In the genomic region with DNA sequence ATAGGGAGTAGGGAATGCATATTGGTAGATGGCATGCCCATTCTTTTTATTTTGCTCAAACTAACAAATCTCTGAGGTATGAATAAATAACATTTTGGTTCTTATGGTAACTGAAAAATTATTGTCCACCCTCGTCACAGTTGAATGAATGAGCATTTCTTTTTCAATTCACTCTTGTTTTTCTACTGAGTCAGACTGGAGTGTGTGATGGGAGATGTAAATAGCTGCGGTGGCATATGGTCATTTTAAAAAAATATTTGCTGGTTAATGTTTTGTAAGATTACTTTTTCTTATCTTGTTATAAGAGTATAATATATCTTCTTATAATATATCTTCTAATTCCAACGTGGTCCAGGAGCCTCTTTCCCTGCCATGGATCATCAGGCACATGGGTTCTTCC, we compare ENCODE assay signal across 32 cellular contexts.
"Had no signal": no experiment of that assay in that cellular context is flagged by ENCODE, and none has a peak within 500 bp of the region (broad histone marks: within the 10 kb centered on the region; RNA-seq: fewer than 3 reads in every experiment).

No MANE protein-coding gene starts in this region.

- H3K9me3 Mint-ChIP-seq: brain, endodermal cell had no signal

- DNase-seq: activated CD4-positive, alpha-beta memory T cell treated with anti-CD3 and anti-CD28 coated beads for 36 hours; activated CD4-positive, alpha-beta T cell treated with anti-CD3 and anti-CD28 coated beads for 36 hours; activated CD4-positive, alpha-beta T cell treated with anti-CD3 and anti-CD28 coated beads, Interleukin-2, amount 10 ng/mL, durations not matched to agents 24 days and 14 days; activated CD4-positive, CD25-positive, alpha-beta regulatory T cell; activated CD4-positive, CD25-positive, alpha-beta regulatory T cell treated with anti-CD3 and anti-CD28 coated beads, Interleukin-2, amount 50 U/mL, for 72 hours; activated CD8-positive, alpha-beta memory T cell treated with anti-CD3 and anti-CD28 coated beads, Interleukin-2, amount 10 ng/mL, durations not matched to agents 7 days and 5 days; activated CD8-positive, alpha-beta memory T cell treated with anti-CD3 and anti-CD28 coated beads, Interleukin-2, amount 50 U/mL, for 4 hours; activated CD8-positive, alpha-beta T cell treated with anti-CD3 and anti-CD28 coated beads, Interleukin-2, amount 10 ng/mL, durations not matched to agents 7 days and 5 days; activated gamma-delta T cell; activated naive CD4-positive, alpha-beta T cell; activated naive CD4-positive, alpha-beta T cell treated with anti-CD3 and anti-CD28 coated beads, Interleukin-2, amount 50 U/mL, for 16 hours; activated T-cell treated with anti-CD3 and anti-CD28 coated beads, Interleukin-2, amount 50 U/mL, for 1 hour; activated T-cell treated with anti-CD3 and anti-CD28 coated beads, Interleukin-2, amount 50 U/mL, for 48 hours; amniotic stem cell; anterior cingulate cortex; central memory CD4-positive, alpha-beta T cell; cerebellar nuclear complex; dorsolateral prefrontal cortex; effector memory CD4-positive, alpha-beta T cell; endodermal cell; foreskin fibroblast; gastrocnemius medialis; heart right ventricle; T-helper 1 cell; T-helper 17 cell; T1000 had no signal

- H3K27ac Mint-ChIP-seq: activated CD4-positive, alpha-beta memory T cell treated with anti-CD3 and anti-CD28 coated beads for 36 hours; activated CD4-positive, alpha-beta T cell treated with anti-CD3 and anti-CD28 coated beads for 36 hours; activated CD4-positive, alpha-beta T cell treated with anti-CD3 and anti-CD28 coated beads, Interleukin-2, amount 10 ng/mL, durations not matched to agents 24 days and 14 days; activated CD8-positive, alpha-beta memory T cell treated with anti-CD3 and anti-CD28 coated beads, Interleukin-2, amount 10 ng/mL, durations not matched to agents 7 days and 5 days; activated CD8-positive, alpha-beta T cell treated with anti-CD3 and anti-CD28 coated beads, Interleukin-2, amount 10 ng/mL, durations not matched to agents 7 days and 5 days; activated naive CD8-positive, alpha-beta T cell; activated T-helper 1 cell treated with anti-CD3 and anti-CD28 coated beads, Interleukin-12 subunit alpha, Interleukin-12 subunit beta, Interleukin-2, Interleukin-4 antibody, amounts not matched to agents 30 ng/mL and 10 ng/mL and 1 ng/mL, durations not matched to agents 14 hours and 24 hours and 36 hours; brain; dendritic cell treated with granulocyte-macrophage colony-stimulating factor and Interleukin-4, amounts not matched to agents 40 ng/mL and 50 ng/mL, for 4 days; endodermal cell; T-helper 17 cell; T-helper 2 cell treated with Interferon-gamma antibody and Interleukin-4, amounts not matched to agents 5 μg/mL and 100 μg/mL, for 36 hours had no signal

- H3K4me1 Mint-ChIP-seq: activated CD4-positive, alpha-beta T cell treated with anti-CD3 and anti-CD28 coated beads for 36 hours; activated CD4-positive, alpha-beta T cell treated with anti-CD3 and anti-CD28 coated beads, Interleukin-2, amount 10 ng/mL, durations not matched to agents 24 days and 14 days; activated CD8-positive, alpha-beta memory T cell treated with anti-CD3 and anti-CD28 coated beads, Interleukin-2, amount 10 ng/mL, durations not matched to agents 7 days and 5 days; brain; endodermal cell; T-helper 17 cell had no signal

- H3K4me3 Mint-ChIP-seq: activated CD4-positive, alpha-beta memory T cell treated with anti-CD3 and anti-CD28 coated beads for 36 hours; activated CD4-positive, alpha-beta T cell treated with anti-CD3 and anti-CD28 coated beads for 36 hours; activated CD4-positive, alpha-beta T cell treated with anti-CD3 and anti-CD28 coated beads, Interleukin-2, amount 10 ng/mL, durations not matched to agents 24 days and 14 days; activated CD8-positive, alpha-beta memory T cell treated with anti-CD3 and anti-CD28 coated beads, Interleukin-2, amount 10 ng/mL, durations not matched to agents 7 days and 5 days; activated CD8-positive, alpha-beta T cell treated with anti-CD3 and anti-CD28 coated beads, Interleukin-2, amount 10 ng/mL, durations not matched to agents 7 days and 5 days; activated naive CD8-positive, alpha-beta T cell; activated T-helper 1 cell treated with anti-CD3 and anti-CD28 coated beads, Interleukin-12 subunit alpha, Interleukin-12 subunit beta, Interleukin-2, Interleukin-4 antibody, amounts not matched to agents 30 ng/mL and 10 ng/mL and 1 ng/mL, durations not matched to agents 14 hours and 24 hours and 36 hours; brain; dendritic cell treated with granulocyte-macrophage colony-stimulating factor and Interleukin-4, amounts not matched to agents 40 ng/mL and 50 ng/mL, for 4 days; endodermal cell; T-helper 17 cell; T-helper 2 cell treated with Interferon-gamma antibody and Interleukin-4, amounts not matched to agents 5 μg/mL and 100 μg/mL, for 36 hours had no signal

- H3K36me3 Mint-ChIP-seq: activated CD4-positive, alpha-beta memory T cell treated with anti-CD3 and anti-CD28 coated beads for 36 hours; activated CD8-positive, alpha-beta memory T cell treated with anti-CD3 and anti-CD28 coated beads, Interleukin-2, amount 10 ng/mL, durations not matched to agents 7 days and 5 days; activated naive CD8-positive, alpha-beta T cell; brain had no signal

- FAIRE-seq: astrocyte had no signal

- H3K27me3 Mint-ChIP-seq: activated CD4-positive, alpha-beta memory T cell treated with anti-CD3 and anti-CD28 coated beads for 36 hours; activated CD4-positive, alpha-beta T cell treated with anti-CD3 and anti-CD28 coated beads for 36 hours; activated CD4-positive, alpha-beta T cell treated with anti-CD3 and anti-CD28 coated beads, Interleukin-2, amount 10 ng/mL, durations not matched to agents 24 days and 14 days; activated CD8-positive, alpha-beta memory T cell treated with anti-CD3 and anti-CD28 coated beads, Interleukin-2, amount 10 ng/mL, durations not matched to agents 7 days and 5 days; activated naive CD8-positive, alpha-beta T cell; dendritic cell treated with granulocyte-macrophage colony-stimulating factor and Interleukin-4, amounts not matched to agents 40 ng/mL and 50 ng/mL, for 4 days; T-helper 17 cell had no signal
